20 cellular contexts compared by ENCODE assay signal in the genomic region with DNA sequence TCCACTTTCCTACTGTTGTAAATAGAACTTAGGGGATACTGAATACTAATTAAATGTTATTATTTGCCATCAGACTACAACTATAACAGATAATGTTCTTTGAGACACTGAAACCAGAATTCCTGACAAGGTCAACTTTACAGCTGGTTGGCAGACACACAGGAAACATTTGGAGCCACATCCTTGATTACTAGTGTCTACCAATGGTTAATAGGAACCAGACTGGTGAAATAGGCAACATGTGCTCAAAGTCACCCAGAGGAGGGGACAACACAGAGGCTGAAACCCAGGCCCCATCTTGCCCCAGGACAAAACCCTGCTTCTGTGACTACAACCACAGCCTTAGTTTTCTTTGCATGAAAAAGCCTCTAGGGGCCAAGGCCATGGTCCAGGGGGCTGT. TPM values are rescaled to one million over a fixed set of nuclear protein-coding genes. Genes with fewer than 3 reads are reported as not detected.
DNase-seq lines count a peak whose midpoint lies in the region; ATAC-seq and TF ChIP-seq lines count a peak whose summit lies in the region.
"Had no signal": no experiment of that assay in that cellular context is flagged by ENCODE, and none has a peak within 500 bp of the region (broad histone marks: within the 10 kb centered on the region; RNA-seq: fewer than 3 reads in every experiment).

No MANE protein-coding gene starts in this region.

- no peak for DNase-seq in activated CD8-positive, alpha-beta memory T cell treated with anti-CD3 and anti-CD28 coated beads, Interleukin-2, amount 10 ng/mL, durations not matched to agents 7 days and 5 days
- DNase-seq in activated CD8-positive, alpha-beta memory T cell treated with anti-CD3 and anti-CD28 coated beads for 24 hours: no peak
- DNase-seq in RWPE1 (ENCODE audit: low spot score): no peak
- no peak for DNase-seq in esophagus squamous epithelium (lab: John Stamatoyannopoulos, UW)
- DNase-seq in stimulated activated effector memory CD8-positive, alpha-beta T cell treated with anti-CD3 and anti-CD28 coated beads, Interleukin-12 subunit alpha, Interleukin-12 subunit beta, amount 100 ng/mL, for 72 hours (ENCODE audit: low spot score in 2 of 2): no peak
- DNase-seq in SHP77 treated with DMSO at 0.1 percent for 48 hours (lab: John Stamatoyannopoulos, UW): no peak
- DNase-seq in COLO668 (lab: John Stamatoyannopoulos, UW; ENCODE audit: unreplicated experiment): no peak
- DNase-seq: ACHN; activated CD4-positive, alpha-beta T cell treated with anti-CD3 and anti-CD28 coated beads for 36 hours; activated T-cell treated with anti-CD3 and anti-CD28 coated beads, Interleukin-2, amount 50 U/mL, for 48 hours; cerebellar nuclear complex; KG1; NCI-H2171; Right ventricle myocardium superior; stimulated activated naive B cell treated with anti-CD40 and anti-IgM and Interleukin-4, amounts not matched to agents 10 μg/mL and 1 μg/mL and 100 μg/mL, for 72 hours; upper lobe of right lung had no signal

- H3K4me1 ChIP-seq in esophagus squamous epithelium: peaks cover 21 to 53% (median 28%) of the 10 kb centered on the region in 3 donors
- H3K4me1 ChIP-seq: gastroesophageal sphincter had no signal

- no peaks in the 10 kb centered on the region for H3K27me3 ChIP-seq in esophagus squamous epithelium
- H3K27me3 ChIP-seq: gastroesophageal sphincter, neutrophil, upper lobe of right lung had no signal

- no peaks in the 10 kb centered on the region for H3K27me3 Mint-ChIP-seq in activated CD8-positive, alpha-beta memory T cell treated with anti-CD3 and anti-CD28 coated beads, Interleukin-2, amount 10 ng/mL, durations not matched to agents 7 days and 5 days
- H3K27me3 Mint-ChIP-seq: activated CD4-positive, alpha-beta T cell treated with anti-CD3 and anti-CD28 coated beads for 36 hours; stimulated activated naive B cell treated with anti-CD40 and anti-IgM and Interleukin-4, amounts not matched to agents 10 μg/mL and 1 μg/mL and 100 μg/mL, for 72 hours had no signal

- peaks cover 62% of the 10 kb centered on the region for H3K4me1 Mint-ChIP-seq in activated CD8-positive, alpha-beta memory T cell treated with anti-CD3 and anti-CD28 coated beads, Interleukin-2, amount 10 ng/mL, durations not matched to agents 7 days and 5 days
- H3K4me1 Mint-ChIP-seq in stimulated activated effector memory CD8-positive, alpha-beta T cell treated with anti-CD3 and anti-CD28 coated beads, Interleukin-12 subunit alpha, Interleukin-12 subunit beta, amount 100 ng/mL, for 72 hours: peaks cover 33% of the 10 kb centered on the region

- CTCF ChIA-PET in activated CD8-positive, alpha-beta memory T cell treated with anti-CD3 and anti-CD28 coated beads, Interleukin-2, amount 10 ng/mL, durations not matched to agents 7 days and 5 days (lab: Charles Lee): interaction anchor here (1.3 to 1.5 kb wide), 2 partner anchors 47 to 81 kb away, joined by 3 read pairs; no protein-coding TSS in a partner anchor
- CTCF ChIA-PET in RWPE1 (lab: Yijun Ruan, JAX): no interaction called here

- no peak for TF ChIP-seq POLR2A in esophagus squamous epithelium (IDR thresholded peaks at IDR 0.05)

- H3K9me3 ChIP-seq in esophagus squamous epithelium: no peaks in the 10 kb centered on the region
- H3K9me3 ChIP-seq: neutrophil, upper lobe of right lung had no signal

- H3K4me3 ChIP-seq in esophagus squamous epithelium: no peak overlapping the region
- H3K4me3 ChIP-seq: gastroesophageal sphincter, skin epidermis, upper lobe of right lung had no signal

- H3K36me3 ChIP-seq in esophagus squamous epithelium: no peaks in the 10 kb centered on the region
- H3K36me3 ChIP-seq: gastroesophageal sphincter, neutrophil, upper lobe of right lung had no signal

- POLR2A ChIA-PET in RWPE1 (lab: Yijun Ruan, JAX; ENCODE audit: low non-redundant PET): no interaction called here

- no peaks in the 10 kb centered on the region for H3K9me3 Mint-ChIP-seq in activated CD8-positive, alpha-beta memory T cell treated with anti-CD3 and anti-CD28 coated beads, Interleukin-2, amount 10 ng/mL, durations not matched to agents 7 days and 5 days (ENCODE audit: low read depth)
- no peaks in the 10 kb centered on the region for H3K9me3 Mint-ChIP-seq in stimulated activated effector memory CD8-positive, alpha-beta T cell treated with anti-CD3 and anti-CD28 coated beads, Interleukin-12 subunit alpha, Interleukin-12 subunit beta, amount 100 ng/mL, for 72 hours

- peak overlapping the region; percentile 95 for H3K27ac ChIP-seq in RWPE1
- peak overlapping the region in 3 of 4 donors; percentile 47 to 78 (median 56) for H3K27ac ChIP-seq in esophagus squamous epithelium
- H3K27ac ChIP-seq: gastroesophageal sphincter, neutrophil, upper lobe of right lung had no signal

- ATAC-seq in activated CD8-positive, alpha-beta memory T cell treated with anti-CD3 and anti-CD28 coated beads, Interleukin-2, amount 10 ng/mL, durations not matched to agents 7 days and 5 days: no peak
- ATAC-seq in stimulated activated effector memory CD8-positive, alpha-beta T cell treated with anti-CD3 and anti-CD28 coated beads, Interleukin-12 subunit alpha, Interleukin-12 subunit beta, amount 100 ng/mL, for 72 hours: no peak
- no peak for ATAC-seq in HG03521 (IDR thresholded peaks at IDR 0.05; ENCODE audit: unreplicated experiment)
- ATAC-seq: activated CD4-positive, alpha-beta T cell treated with anti-CD3 and anti-CD28 coated beads for 36 hours; gastroesophageal sphincter; upper lobe of right lung had no signal

- H3K36me3 Mint-ChIP-seq in activated CD8-positive, alpha-beta memory T cell treated with anti-CD3 and anti-CD28 coated beads, Interleukin-2, amount 10 ng/mL, durations not matched to agents 7 days and 5 days: peaks cover 6% of the 10 kb centered on the region
- no peaks in the 10 kb centered on the region for H3K36me3 Mint-ChIP-seq in stimulated activated effector memory CD8-positive, alpha-beta T cell treated with anti-CD3 and anti-CD28 coated beads, Interleukin-12 subunit alpha, Interleukin-12 subunit beta, amount 100 ng/mL, for 72 hours
- H3K36me3 Mint-ChIP-seq: stimulated activated naive B cell treated with anti-CD40 and anti-IgM and Interleukin-4, amounts not matched to agents 10 μg/mL and 1 μg/mL and 100 μg/mL, for 72 hours had no signal

- intact Hi-C loops in esophagus squamous epithelium (cut with DNase I): no loop called here

- TF ChIP-seq CTCF in RWPE1 (conservative IDR thresholded peaks at IDR 0.05; ENCODE audit: low read depth): no peak
- TF ChIP-seq CTCF in esophagus squamous epithelium (IDR thresholded peaks at IDR 0.05): no peak

- H3K4me3 Mint-ChIP-seq in activated CD8-positive, alpha-beta memory T cell treated with anti-CD3 and anti-CD28 coated beads, Interleukin-2, amount 10 ng/mL, durations not matched to agents 7 days and 5 days: peak overlapping the region; percentile 7
- H3K4me3 Mint-ChIP-seq in stimulated activated effector memory CD8-positive, alpha-beta T cell treated with anti-CD3 and anti-CD28 coated beads, Interleukin-12 subunit alpha, Interleukin-12 subunit beta, amount 100 ng/mL, for 72 hours: no peak overlapping the region
- H3K4me3 Mint-ChIP-seq: activated CD4-positive, alpha-beta T cell treated with anti-CD3 and anti-CD28 coated beads for 36 hours; stimulated activated naive B cell treated with anti-CD40 and anti-IgM and Interleukin-4, amounts not matched to agents 10 μg/mL and 1 μg/mL and 100 μg/mL, for 72 hours had no signal

- H3K27ac Mint-ChIP-seq in activated CD8-positive, alpha-beta memory T cell treated with anti-CD3 and anti-CD28 coated beads, Interleukin-2, amount 10 ng/mL, durations not matched to agents 7 days and 5 days: peak overlapping the region; percentile 81
- H3K27ac Mint-ChIP-seq in stimulated activated effector memory CD8-positive, alpha-beta T cell treated with anti-CD3 and anti-CD28 coated beads, Interleukin-12 subunit alpha, Interleukin-12 subunit beta, amount 100 ng/mL, for 72 hours: peak overlapping the region; percentile 75
- H3K27ac Mint-ChIP-seq: stimulated activated naive B cell treated with anti-CD40 and anti-IgM and Interleukin-4, amounts not matched to agents 10 μg/mL and 1 μg/mL and 100 μg/mL, for 72 hours had no signal

RNA-seq across cellular contexts. Expression of a gene that starts 47.8 kb away (rescaled TPM):
- 10 to 100 TPM; 17.3 to 24.1 TPM for total RNA-seq in activated CD8-positive, alpha-beta memory T cell treated with anti-CD3 and anti-CD28 coated beads, Interleukin-2, amount 10 ng/mL, durations not matched to agents 7 days and 5 days
- total RNA-seq in esophagus squamous epithelium: 1 to 10 TPM in 3 of 4 donors, under 1 TPM in 1; 0.68 to 6.7 (median 3.2) TPM
